Comparison of ENCODE assay signal across 10 cellular contexts in genomic region chr12:121582583-121583333, GRCh38. TPM values are rescaled to one million over a fixed set of nuclear protein-coding genes. Genes with fewer than 3 reads are reported as not detected.
A peak's percentile ranks its signal among the peaks of the same experiment; 100 is the strongest.
DNase-seq lines count a peak whose midpoint lies in the region; ATAC-seq and TF ChIP-seq lines count a peak whose summit lies in the region.
"Had no signal": no experiment of that assay in that cellular context is flagged by ENCODE, and none has a peak within 500 bp of the region (broad histone marks: within the 10 kb centered on the region; RNA-seq: fewer than 3 reads in every experiment).

No MANE protein-coding gene starts in this region.

- peaks cover 27% of the 10 kb centered on the region for H3K4me1 ChIP-seq in GM23248 (ENCODE audit: insufficient read depth)
- peaks cover 0 to 41% (median 29%) of the 10 kb centered on the region in 4 donors for H3K4me1 ChIP-seq in sigmoid colon

- intact Hi-C loops in sigmoid colon (cut with DNase I) = no loop called here

- H2AFZ ChIP-seq in GM23248 = peak overlapping the region; percentile 85
- H2AFZ ChIP-seq in SU-DHL-6 (ENCODE audit: low read depth, low read length, severe bottlenecking) = no peak overlapping the region

- H3K79me2 ChIP-seq in GM23248 (ENCODE audit: insufficient read depth) = no peaks in the 10 kb centered on the region
- no peaks in the 10 kb centered on the region for H3K79me2 ChIP-seq in SU-DHL-6 (ENCODE audit: insufficient read depth, low read length)

- H4K20me1 ChIP-seq in GM23248 (ENCODE audit: insufficient read depth) = no peaks in the 10 kb centered on the region
- H4K20me1 ChIP-seq in SU-DHL-6 (ENCODE audit: low read depth, low read length) = no peaks in the 10 kb centered on the region

- ATAC-seq in left lobe of liver (no peak), HG02759 (IDR thresholded peaks at IDR 0.05; ENCODE audit: unreplicated experiment) (no peak), HG03108 (IDR thresholded peaks at IDR 0.05; ENCODE audit: unreplicated experiment) (no peak)

- peak overlapping the region; percentile 88 for H3K9ac ChIP-seq in GM23248
- no peak overlapping the region for H3K9ac ChIP-seq in SU-DHL-6 (ENCODE audit: low read length)

- H3K9me2 ChIP-seq in GM23248 (ENCODE audit: insufficient read depth) = no peaks in the 10 kb centered on the region
- H3K9me2 ChIP-seq in SU-DHL-6 (replicated peaks; ENCODE audit: insufficient read depth, low read length) = no peaks in the 10 kb centered on the region

- H3K9me3 ChIP-seq in GM23248 (ENCODE audit: low read depth) = no peaks in the 10 kb centered on the region
- no peaks in the 10 kb centered on the region for H3K9me3 ChIP-seq in SU-DHL-6 (ENCODE audit: insufficient read depth, low read length)
- no peaks in the 10 kb centered on the region for H3K9me3 ChIP-seq in sigmoid colon

- H3K36me3 ChIP-seq in GM23248 (ENCODE audit: low read depth) (no peaks in the 10 kb centered on the region), SU-DHL-6 (ENCODE audit: low read length) (no peaks in the 10 kb centered on the region), sigmoid colon (no peaks in the 10 kb centered on the region)

- WGBS in GM23248 (ENCODE audit: low coverage in 1 of 2, low lambda C conversion rate in 2 of 2, missing lambda C conversion rate in 2 of 2), 2 experiments = 72 to 77% methylated on average over 13 of the region's 13 CpGs
- WGBS in sigmoid colon, 2 donors = 56 to 74% methylated on average over 13 of the region's 13 CpGs

- TF ChIP-seq POLR2A in sigmoid colon (IDR thresholded peaks at IDR 0.05) = no peak

- H3K4me2 ChIP-seq in GM23248 (ENCODE audit: unreplicated experiment) (peak overlapping the region; percentile 96), SU-DHL-6 (ENCODE audit: low read depth, low read length, poor library complexity, severe bottlenecking) (peak overlapping the region; percentile 89)

- no peak for TF ChIP-seq EP300 in sigmoid colon (IDR thresholded peaks at IDR 0.05)

- in situ Hi-C loops in GM23248 (cut with MboI) = no loop called here

- H3F3A ChIP-seq in GM23248 (ENCODE audit: insufficient read depth) = peaks cover 19% of the 10 kb centered on the region
- no peaks in the 10 kb centered on the region for H3F3A ChIP-seq in SU-DHL-6 (ENCODE audit: insufficient read depth)

- DNase-seq in GM23248 (peak; percentile 12), fibroblast of villous mesenchyme (ENCODE audit: low read depth) (no peak), sigmoid colon (no peak), left lobe of liver (ENCODE audit: low spot score) (no peak), cerebellum (ENCODE audit: low spot score) (no peak)
- DNase-seq: cortex of kidney, NCI-H510A had no signal

- TF ChIP-seq CTCF in SU-DHL-6 (IDR thresholded peaks at IDR 0.05; ENCODE audit: insufficient read depth, low read length, poor library complexity, severe bottlenecking) (no peak), fibroblast of villous mesenchyme (IDR thresholded peaks at IDR 0.05; ENCODE audit: insufficient read depth, low read depth, low read length) (no peak), sigmoid colon (IDR thresholded peaks at IDR 0.05) (no peak)

- H3K27me3 ChIP-seq in GM23248 (replicated peaks; ENCODE audit: insufficient read depth) (no peaks in the 10 kb centered on the region), SU-DHL-6 (ENCODE audit: low read length) (no peaks in the 10 kb centered on the region), sigmoid colon (no peaks in the 10 kb centered on the region)

- H3K4me3 ChIP-seq in GM23248 (peak overlapping the region; percentile 80; the same call in 1 of the 2 replicates), SU-DHL-6 (ENCODE audit: insufficient read depth, low read length, poor library complexity, severe bottlenecking) (no peak overlapping the region), fibroblast of villous mesenchyme (ENCODE audit: low read depth, low read length) (peak overlapping the region; percentile 72), sigmoid colon (no peak overlapping the region)

- H3K27ac ChIP-seq in GM23248 = peak overlapping the region; percentile 96
- no peak overlapping the region for H3K27ac ChIP-seq in SU-DHL-6 (ENCODE audit: low read depth, low read length)
- peak overlapping the region; percentile 85 to 91 (median 86) for H3K27ac ChIP-seq in sigmoid colon

RNA-seq across cellular contexts. Expression of gene KDM2B, which starts 1.9 kb away (rescaled TPM):
- 20.1 and 26.3 TPM in 2 replicates for total RNA-seq in GM23248 (2014; rRNA removed; shearing (Covaris generic))
- polyA plus RNA-seq in GM23248 (2016; fragmentation: Nextera tagmentation; extraction: Ambion mirVana) (8.2 and 10.6 TPM in 2 replicates), sigmoid colon (10 to 100 TPM in 1 of 3 donors, 1 to 10 TPM in 2; 4.8 to 23.2 (median 9.9) TPM)
- total RNA-seq in fibroblast of villous mesenchyme (28.1 and 34.1 TPM in 2 replicates), sigmoid colon (10 to 100 TPM; 16.1 to 31.7 (median 18.5) TPM), left lobe of liver (10.1 TPM), cerebellum (48.4 TPM)

RNA-seq across cellular contexts. Expression of gene ORAI1, which starts 43.6 kb away (rescaled TPM):
- 4.9 and 7.6 TPM in 2 replicates for total RNA-seq in GM23248 (2014; rRNA removed; shearing (Covaris generic))
- 14.2 and 16.1 TPM in 2 replicates for polyA plus RNA-seq in GM23248 (2016; fragmentation: Nextera tagmentation; extraction: Ambion mirVana)
- 9.7 and 12.5 TPM in 2 replicates for total RNA-seq in fibroblast of villous mesenchyme
- 10 to 100 TPM in 2 of 4 donors, 1 to 10 TPM in 2; 5.4 to 12.2 (median 9.0) TPM for total RNA-seq in sigmoid colon
- 10 to 100 TPM in 1 of 3 donors, 1 to 10 TPM in 2; 5.3 to 24.9 (median 9.6) TPM for polyA plus RNA-seq in sigmoid colon
- total RNA-seq in left lobe of liver = 8.2 TPM
- 4.0 TPM for total RNA-seq in cerebellum

Comparison
In these comparisons a context has a peak if more than half of its experiments do, and no peak if none do; other contexts are left out.
1. H3K4me3 ChIP-seq: peak in GM23248 (single experiment) and fibroblast of villous mesenchyme (single experiment); none in SU-DHL-6 (single experiment) and sigmoid colon (0 of 4).